Comparison of ENCODE assay signal across 1 cellular context in genomic region chr19:36116344-36116637, GRCh38.
TF ChIP-seq lines count a peak whose summit lies in the region.

No MANE protein-coding gene starts in this region.

TF ChIP-seq in endothelial cell of umbilical vein, 7 proteins besides CTCF, POLR2A, EP300 and RAD21:
- TF ChIP-seq MAX (IDR thresholded peaks at IDR 0.05; ENCODE audit: insufficient read depth, insufficient read length) (no peak), FOS (IDR thresholded peaks at IDR 0.05; ENCODE audit: borderline replicate concordance, insufficient read depth, low read length) (no peak), POLR2AphosphoS5 (IDR thresholded peaks at IDR 0.05; ENCODE audit: insufficient read depth, low read depth, low read length) (no peak), EZH2 (IDR thresholded peaks at IDR 0.05; ENCODE audit: borderline replicate concordance, low read depth, low read length, severe bottlenecking) (no peak), MYC (IDR thresholded peaks at IDR 0.05; ENCODE audit: low read depth, low read length) (no peak), GATA2 (IDR thresholded peaks at IDR 0.05; ENCODE audit: insufficient read depth, insufficient read length, low read depth, low read length) (no peak), JUN (IDR thresholded peaks at IDR 0.05; ENCODE audit: borderline replicate concordance, insufficient read depth, insufficient read length, low read depth) (no peak)
